ENCODE assay signal across 1 cellular context in the genomic region with DNA sequence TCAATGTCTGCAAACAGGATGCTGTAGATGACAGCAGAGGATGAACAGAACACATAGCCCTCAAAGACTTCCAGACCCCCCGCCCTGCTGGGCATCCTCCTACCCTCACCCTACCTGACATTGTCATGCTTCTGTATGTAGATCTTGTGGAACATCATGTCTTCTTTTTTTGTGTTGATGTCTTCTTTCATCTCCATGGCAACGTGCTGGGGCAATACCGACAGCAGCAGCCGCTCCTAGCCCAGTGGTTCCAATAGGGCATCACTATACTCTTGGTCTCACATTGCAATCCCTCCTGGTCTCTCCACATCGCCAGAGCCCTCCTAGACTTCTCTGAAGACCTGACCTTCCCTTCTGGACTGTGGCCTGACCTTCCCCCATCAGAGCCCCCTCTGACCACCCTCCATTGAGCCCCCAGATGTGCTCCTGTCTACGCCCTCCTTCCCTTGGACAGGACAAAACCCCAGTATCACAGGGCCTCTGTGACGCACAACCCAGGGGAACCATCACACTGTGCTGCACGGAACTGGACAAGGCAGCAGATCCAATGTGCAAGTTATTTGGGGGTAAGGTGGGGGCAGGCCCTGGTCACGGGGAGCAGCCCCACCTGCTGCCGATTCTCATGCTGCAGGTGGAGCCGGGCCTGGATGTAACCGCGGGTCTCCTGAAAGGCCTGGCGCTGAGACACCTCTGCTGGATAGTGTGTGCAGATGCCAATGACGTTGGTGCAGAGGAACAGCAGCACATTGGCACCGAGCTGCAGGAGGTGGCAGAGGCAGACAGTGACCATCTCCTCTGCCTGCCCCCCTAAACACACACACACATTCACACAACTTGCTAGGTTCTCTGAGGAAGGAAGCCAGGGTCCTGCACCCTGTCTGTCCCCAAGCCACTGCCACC.
A peak's percentile ranks its signal among the peaks of the same experiment; 100 is the strongest.
TF ChIP-seq lines count a peak whose summit lies in the region.

No MANE protein-coding gene starts in this region.

TF ChIP-seq in K562, 482 proteins besides CTCF, POLR2A, EP300 and RAD21:
- TF ChIP-seq ERF (CRISPR knock-in tag; IDR thresholded peaks at IDR 0.05), result no peak
- peak; percentile 36; the same call in 1 of the 2 replicates for TF ChIP-seq ZNF121 (CRISPR knock-in tag; conservative IDR thresholded peaks at IDR 0.05)
- TF ChIP-seq, protein P1, sequence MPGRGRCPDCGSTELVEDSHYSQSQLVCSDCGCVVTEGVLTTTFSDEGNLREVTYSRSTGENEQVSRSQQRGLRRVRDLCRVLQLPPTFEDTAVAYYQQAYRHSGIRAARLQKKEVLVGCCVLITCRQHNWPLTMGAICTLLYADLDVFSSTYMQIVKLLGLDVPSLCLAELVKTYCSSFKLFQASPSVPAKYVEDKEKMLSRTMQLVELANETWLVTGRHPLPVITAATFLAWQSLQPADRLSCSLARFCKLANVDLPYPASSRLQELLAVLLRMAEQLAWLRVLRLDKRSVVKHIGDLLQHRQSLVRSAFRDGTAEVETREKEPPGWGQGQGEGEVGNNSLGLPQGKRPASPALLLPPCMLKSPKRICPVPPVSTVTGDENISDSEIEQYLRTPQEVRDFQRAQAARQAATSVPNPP (IDR thresholded peaks at IDR 0.05; ENCODE audit: borderline replicate concordance, insufficient read depth, insufficient read length), result no peak
- TF ChIP-seq RFX1 (IDR thresholded peaks at IDR 0.05), result peak; percentile 71
